Comparison of ENCODE assay signal across 15 cellular contexts in genomic region chr1:66489146-66489545, GRCh38. TPM values are rescaled to one million over a fixed set of nuclear protein-coding genes. Genes with fewer than 3 reads are reported as not detected.
DNase-seq lines count a peak whose midpoint lies in the region; ATAC-seq and TF ChIP-seq lines count a peak whose summit lies in the region.
"Had no signal": no experiment of that assay in that cellular context is flagged by ENCODE, and none has a peak within 500 bp of the region (broad histone marks: within the 10 kb centered on the region; RNA-seq: fewer than 3 reads in every experiment).

No MANE protein-coding gene starts in this region.

- CTCF ChIA-PET in PC-3 (lab: Charles Lee): interaction anchor here (0.6 kb wide), 1 partner anchor 24 kb away, joined by 3 read pairs; no protein-coding TSS in a partner anchor

- in situ Hi-C loops in GM23248 (cut with MboI): no loop called here

- H4K20me1 ChIP-seq in GM23248 (ENCODE audit: insufficient read depth) (no peaks in the 10 kb centered on the region), PC-3 (ENCODE audit: low read length) (no peaks in the 10 kb centered on the region), neural cell (ENCODE audit: insufficient read depth) (no peaks in the 10 kb centered on the region)

- no peaks in the 10 kb centered on the region for H3K27me3 ChIP-seq in GM23248 (replicated peaks; ENCODE audit: insufficient read depth)
- no peaks in the 10 kb centered on the region for H3K27me3 ChIP-seq in PC-3 (ENCODE audit: low read length)
- no peaks in the 10 kb centered on the region for H3K27me3 ChIP-seq in neural cell (ENCODE audit: insufficient read depth, low read depth, low read length)

- no peaks in the 10 kb centered on the region for H3K36me3 ChIP-seq in GM23248 (ENCODE audit: low read depth)
- H3K36me3 ChIP-seq in PC-3 (ENCODE audit: low read depth, low read length): no peaks in the 10 kb centered on the region
- H3K36me3 ChIP-seq in neural cell (ENCODE audit: insufficient read depth, low read length): no peaks in the 10 kb centered on the region
- H3K36me3 ChIP-seq: prostate gland, WERI-Rb-1 had no signal

- peak overlapping the region; percentile 38 for H3K4me3 ChIP-seq in GM23248
- H3K4me3 ChIP-seq in PC-3 (ENCODE audit: low read length): no peak overlapping the region
- H3K4me3 ChIP-seq in choroid plexus epithelial cell (ENCODE audit: low read depth, low read length): no peak overlapping the region
- H3K4me3 ChIP-seq in neural cell (ENCODE audit: low read length): no peak overlapping the region
- H3K4me3 ChIP-seq: prostate gland had no signal

- ATAC-seq in PC-3 (peak; percentile 77), HG03045 (IDR thresholded peaks at IDR 0.05; ENCODE audit: unreplicated experiment) (no peak), GM18870 (IDR thresholded peaks at IDR 0.05; ENCODE audit: unreplicated experiment) (no peak), GM18519 (IDR thresholded peaks at IDR 0.05; ENCODE audit: low FRiP score, unreplicated experiment) (no peak)
- ATAC-seq: activated CD8-positive, alpha-beta T cell treated with anti-CD3 and anti-CD28 coated beads for 36 hours; T-cell had no signal

- H3K9me2 ChIP-seq in GM23248 (ENCODE audit: insufficient read depth) (no peaks in the 10 kb centered on the region), PC-3 (replicated peaks; ENCODE audit: low read length) (no peaks in the 10 kb centered on the region), neural cell (ENCODE audit: insufficient read depth, low read length) (no peaks in the 10 kb centered on the region)

- H3K9me3 ChIP-seq in GM23248 (ENCODE audit: low read depth) (no peaks in the 10 kb centered on the region), PC-3 (ENCODE audit: low read length) (no peaks in the 10 kb centered on the region), neural cell (ENCODE audit: low read length) (no peaks in the 10 kb centered on the region)
- H3K9me3 ChIP-seq: prostate gland had no signal

- H3K4me1 ChIP-seq in GM23248 (ENCODE audit: insufficient read depth) (peaks cover 64% of the 10 kb centered on the region), PC-3 (ENCODE audit: insufficient read depth, low read length) (peaks cover 11% of the 10 kb centered on the region)
- H3K4me1 ChIP-seq: prostate gland had no signal

- H3K79me2 ChIP-seq in GM23248 (ENCODE audit: insufficient read depth) (no peaks in the 10 kb centered on the region), PC-3 (ENCODE audit: low read length) (no peaks in the 10 kb centered on the region), neural cell (replicated peaks; ENCODE audit: insufficient read depth, low read length) (no peaks in the 10 kb centered on the region)

- no peak for TF ChIP-seq RAD21 in neural cell (conservative IDR thresholded peaks at IDR 0.05)

- intact Hi-C loops in PC-3 (cut with micrococcal nuclease): no loop called here

- BruUV-seq in PC-3 (replicated peaks; lab: Mats Ljungman, UMichigan): no TSS peak

- no peak for TF ChIP-seq EP300 in neural cell (conservative IDR thresholded peaks at IDR 0.05; ENCODE audit: poor library complexity, severe bottlenecking)

- WGBS in GM23248 (ENCODE audit: low coverage in 1 of 2, low lambda C conversion rate in 2 of 2, missing lambda C conversion rate in 2 of 2), 2 experiments: 8 to 11% methylated on average over 2 of the region's 2 CpGs

- H3K27ac ChIP-seq in GM23248 (peak overlapping the region; percentile 75), PC-3 (ENCODE audit: low read length) (no peak overlapping the region), neural cell (ENCODE audit: low read length) (peak overlapping the region; percentile 69)
- H3K27ac ChIP-seq: prostate gland, WERI-Rb-1 had no signal

- TF ChIP-seq CTCF in PC-3 (conservative IDR thresholded peaks at IDR 0.05; ENCODE audit: low read depth, low read length) (no peak), choroid plexus epithelial cell (conservative IDR thresholded peaks at IDR 0.05; ENCODE audit: low read depth, low read length) (no peak), neural cell (IDR thresholded peaks at IDR 0.05; ENCODE audit: poor library complexity, severe bottlenecking) (no peak)

- H3K9ac ChIP-seq in GM23248: peak overlapping the region; percentile 14
- no peak overlapping the region for H3K9ac ChIP-seq in PC-3 (ENCODE audit: low read length)
- no peak overlapping the region for H3K9ac ChIP-seq in neural cell (ENCODE audit: low read length)

- H3F3A ChIP-seq in GM23248 (ENCODE audit: insufficient read depth) (peaks cover 64% of the 10 kb centered on the region), PC-3 (ENCODE audit: low read length, unreplicated experiment) (no peaks in the 10 kb centered on the region), neural cell (ENCODE audit: insufficient read depth, low read length, poor library complexity, severe bottlenecking) (no peaks in the 10 kb centered on the region)

- H2AFZ ChIP-seq in GM23248 (peak overlapping the region; percentile 51), PC-3 (ENCODE audit: low read length) (no peak overlapping the region), neural cell (ENCODE audit: low read depth, low read length) (no peak overlapping the region)

- peak; percentile 88 for DNase-seq in GM23248
- peak; percentile 69 for DNase-seq in PC-3
- peak; percentile 37 for DNase-seq in choroid plexus epithelial cell (ENCODE audit: low read depth)
- no peak for DNase-seq in SIG-M5 (lab: John Stamatoyannopoulos, UW)
- DNase-seq: activated CD8-positive, alpha-beta T cell treated with anti-CD3 and anti-CD28 coated beads for 36 hours; activated T-cell treated with anti-CD3 and anti-CD28 coated beads, Interleukin-2, amount 50 U/mL, for 24 hours; erythroblast; NCI-H1436; T-cell; WERI-Rb-1 had no signal

- H3K4me2 ChIP-seq in GM23248 (ENCODE audit: unreplicated experiment) (peak overlapping the region; percentile 64), PC-3 (ENCODE audit: low read length) (peak overlapping the region; percentile 20; the same call in 1 of the 2 replicates), neural cell (ENCODE audit: low read length) (no peak overlapping the region)

- POLR2A ChIA-PET in PC-3 (lab: Charles Lee; ENCODE audit: unreplicated experiment): no interaction called here

TF ChIP-seq in neural cell, 6 proteins besides CTCF, POLR2A, EP300 and RAD21:
- TF ChIP-seq EZH2 (IDR thresholded peaks at IDR 0.05; ENCODE audit: borderline replicate concordance, insufficient read depth, low read length, poor library complexity, severe bottlenecking) (no peak), REST (IDR thresholded peaks at IDR 0.05; ENCODE audit: borderline replicate concordance) (no peak), SMC3 (conservative IDR thresholded peaks at IDR 0.05; ENCODE audit: poor library complexity) (no peak), POLR2AphosphoS5 (IDR thresholded peaks at IDR 0.05) (no peak), MXI1 (conservative IDR thresholded peaks at IDR 0.05; ENCODE audit: poor library complexity, severe bottlenecking) (no peak), TAF1 (IDR thresholded peaks at IDR 0.05; ENCODE audit: low read depth) (no peak)

RNA-seq across cellular contexts. Expression of gene SGIP1, which starts 44.8 kb away (rescaled TPM):
- 2.1 and 4.0 TPM in 2 replicates for total RNA-seq in GM23248 (2014; rRNA removed; shearing (Covaris generic))
- 7.3 and 7.7 TPM in 2 replicates for polyA plus RNA-seq in GM23248 (2016; fragmentation: Nextera tagmentation; extraction: Ambion mirVana)
- not detected in 2 replicates for total RNA-seq in PC-3 (2014; rRNA removed)
- 50.4 and 50.5 TPM in 2 replicates for polyA plus RNA-seq in neural cell
- 121 and 134 TPM in 2 replicates for polyA minus RNA-seq in neural cell
- total RNA-seq: activated CD8-positive, alpha-beta T cell treated with anti-CD3 and anti-CD28 coated beads for 36 hours; T-cell had no signal
